In the genomic region with DNA sequence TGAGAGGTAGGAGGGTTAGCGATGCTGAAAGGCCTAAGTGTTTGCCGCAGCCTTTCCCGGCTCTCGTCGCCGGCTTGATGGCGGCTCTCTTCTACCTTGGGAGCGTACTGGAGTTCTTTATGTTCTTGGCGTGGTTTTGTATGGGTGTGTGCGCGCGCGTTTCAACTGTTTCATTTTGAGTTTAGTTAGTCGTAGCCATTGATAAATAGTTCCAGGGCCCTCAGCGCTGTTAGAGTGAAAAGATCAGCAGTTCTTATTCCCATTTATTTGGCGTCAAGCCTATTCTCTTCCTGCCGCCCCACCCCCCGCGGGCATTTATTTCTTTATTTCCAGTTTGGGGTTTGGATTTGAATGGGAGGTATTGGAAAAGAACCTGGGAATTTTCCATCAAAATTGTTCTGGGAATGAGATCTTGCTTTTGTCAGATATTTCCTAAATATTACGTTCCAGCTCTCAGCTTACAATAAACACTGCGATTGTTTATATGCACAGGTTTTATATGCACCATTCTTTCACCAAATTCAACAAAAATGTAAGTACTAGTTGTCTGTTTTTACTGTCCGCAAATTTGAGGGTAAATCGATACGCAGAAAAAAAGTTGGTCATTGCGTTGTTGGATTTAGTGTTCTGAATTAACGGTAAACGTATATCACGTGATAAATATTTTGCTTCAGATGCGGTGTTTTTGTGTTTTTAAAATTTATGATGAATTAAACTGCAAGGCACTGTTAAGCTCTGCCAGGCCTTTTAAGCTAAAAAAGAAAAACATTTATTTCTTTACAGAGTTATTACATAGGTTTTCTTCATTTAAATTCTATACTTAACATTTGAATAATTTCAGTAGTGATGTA, we compare ENCODE assay signal across 8 cellular contexts. TPM values are rescaled to one million over a fixed set of nuclear protein-coding genes. Genes with fewer than 3 reads are reported as not detected.
DNase-seq lines count a peak whose midpoint lies in the region; ATAC-seq lines count a peak whose summit lies in the region.

No MANE protein-coding gene starts in this region.

- peaks cover 35% of the 10 kb centered on the region for H3K36me3 Mint-ChIP-seq in activated CD8-positive, alpha-beta T cell treated with anti-CD3 and anti-CD28 coated beads, Interleukin-2, amount 10 ng/mL, durations not matched to agents 7 days and 5 days (ENCODE audit: low read depth)
- H3K36me3 Mint-ChIP-seq in natural killer cell treated with Interleukin-12 subunit alpha and Interleukin-12 subunit beta and Interleukin-15 and Interleukin-18, amount 100 ng/mL, for 72 hours, result peaks cover 15% of the 10 kb centered on the region

- peak overlapping the region; percentile 98 to 99 for H3K27ac ChIP-seq in esophagus (ENCODE audit: low read depth in 2 of 2, low read length in 1 of 2)
- peak overlapping the region; percentile 99 for H3K27ac ChIP-seq in thymus (ENCODE audit: low read depth)

- ATAC-seq in activated CD8-positive, alpha-beta T cell treated with anti-CD3 and anti-CD28 coated beads, Interleukin-2, amount 10 ng/mL, durations not matched to agents 7 days and 5 days, result no peak
- no peak for ATAC-seq in natural killer cell treated with Interleukin-12 subunit alpha and Interleukin-12 subunit beta and Interleukin-15 and Interleukin-18, amount 100 ng/mL, for 72 hours
- no peak for ATAC-seq in HG03469 (IDR thresholded peaks at IDR 0.05; ENCODE audit: unreplicated experiment)

- H3K4me3 ChIP-seq in esophagus (ENCODE audit: low read depth in 1 of 2, low read length in 2 of 2), result peak overlapping the region; percentile 96 to 98
- peak overlapping the region; percentile 99 for H3K4me3 ChIP-seq in thymus (ENCODE audit: low read length)

- H3K4me1 ChIP-seq in esophagus (ENCODE audit: control insufficient read depth in 2 of 2, insufficient read depth in 2 of 2, low read length in 1 of 2) (peaks cover 3% of the 10 kb centered on the region in 2 donors), thymus (ENCODE audit: control insufficient read depth, insufficient read depth, low read length) (peaks cover 7% of the 10 kb centered on the region)

- peak overlapping the region; percentile 97 for H3K27ac Mint-ChIP-seq in activated CD8-positive, alpha-beta T cell treated with anti-CD3 and anti-CD28 coated beads, Interleukin-2, amount 10 ng/mL, durations not matched to agents 7 days and 5 days
- H3K27ac Mint-ChIP-seq in natural killer cell treated with Interleukin-12 subunit alpha and Interleukin-12 subunit beta and Interleukin-15 and Interleukin-18, amount 100 ng/mL, for 72 hours, result peak overlapping the region; percentile 98

- H3K27me3 ChIP-seq in esophagus (ENCODE audit: control insufficient read depth in 1 of 2, insufficient read depth in 2 of 2, low read length in 2 of 2), result no peaks in the 10 kb centered on the region
- no peaks in the 10 kb centered on the region for H3K27me3 ChIP-seq in thymus (ENCODE audit: control insufficient read depth, insufficient read depth)

- 1 to 2% methylated on average over 29 of the region's 29 CpGs for WGBS in esophagus, 2 donors
- 2% methylated on average over 29 of the region's 29 CpGs for WGBS in thymus

- no peaks in the 10 kb centered on the region for H3K9me3 Mint-ChIP-seq in activated CD8-positive, alpha-beta T cell treated with anti-CD3 and anti-CD28 coated beads, Interleukin-2, amount 10 ng/mL, durations not matched to agents 7 days and 5 days (ENCODE audit: insufficient read depth)
- H3K9me3 Mint-ChIP-seq in natural killer cell treated with Interleukin-12 subunit alpha and Interleukin-12 subunit beta and Interleukin-15 and Interleukin-18, amount 100 ng/mL, for 72 hours, result no peaks in the 10 kb centered on the region

- peak overlapping the region; percentile 98 for H3K4me3 Mint-ChIP-seq in activated CD8-positive, alpha-beta T cell treated with anti-CD3 and anti-CD28 coated beads, Interleukin-2, amount 10 ng/mL, durations not matched to agents 7 days and 5 days
- H3K4me3 Mint-ChIP-seq in natural killer cell treated with Interleukin-12 subunit alpha and Interleukin-12 subunit beta and Interleukin-15 and Interleukin-18, amount 100 ng/mL, for 72 hours, result peak overlapping the region; percentile 96

- POLR2A ChIA-PET in activated CD8-positive, alpha-beta T cell treated with anti-CD3 and anti-CD28 coated beads, Interleukin-2, amount 10 ng/mL, durations not matched to agents 7 days and 5 days (lab: Charles Lee), result interaction anchor here (1.0 to 1.7 kb wide), 4 partner anchors 12 to 611 kb away, joined by 3 to 9 read pairs (median 4); a partner anchor contains a TSS

- CTCF ChIA-PET in activated CD8-positive, alpha-beta T cell treated with anti-CD3 and anti-CD28 coated beads, Interleukin-2, amount 10 ng/mL, durations not matched to agents 7 days and 5 days (lab: Charles Lee), result interaction anchor here (1.0 kb wide), 1 partner anchor 674 kb away, joined by 3 read pairs; no protein-coding TSS in a partner anchor

- H3K9me3 ChIP-seq in esophagus (ENCODE audit: control insufficient read depth in 2 of 2, insufficient read depth in 1 of 2, low read depth in 1 of 2, low read length in 1 of 2), result no peaks in the 10 kb centered on the region
- H3K9me3 ChIP-seq in thymus (ENCODE audit: control insufficient read depth), result no peaks in the 10 kb centered on the region

- peak; percentile 47 for DNase-seq in NK-92 treated with Interleukin-12 subunit alpha and Interleukin-12 subunit beta, amount 100 ng/mL, for 24 hours (lab: John Stamatoyannopoulos, UW)
- DNase-seq in NK-92 (lab: John Stamatoyannopoulos, UW; ENCODE audit: unreplicated experiment), result no peak
- DNase-seq in NCI-H146 treated with DMSO at 0.1 percent for 48 hours (lab: John Stamatoyannopoulos, UW; ENCODE audit: unreplicated experiment), result peak; percentile 28
- peak; percentile 67 for DNase-seq in activated CD8-positive, alpha-beta T cell treated with anti-CD3 and anti-CD28 coated beads, Interleukin-2, amount 10 ng/mL, durations not matched to agents 7 days and 5 days
- peak; percentile 70 for DNase-seq in natural killer cell treated with Interleukin-12 subunit alpha and Interleukin-12 subunit beta and Interleukin-15 and Interleukin-18, amount 100 ng/mL, for 72 hours (ENCODE audit: low spot score)

- peaks cover 3% of the 10 kb centered on the region for H3K27me3 Mint-ChIP-seq in activated CD8-positive, alpha-beta T cell treated with anti-CD3 and anti-CD28 coated beads, Interleukin-2, amount 10 ng/mL, durations not matched to agents 7 days and 5 days (ENCODE audit: low read depth)
- no peaks in the 10 kb centered on the region for H3K27me3 Mint-ChIP-seq in natural killer cell treated with Interleukin-12 subunit alpha and Interleukin-12 subunit beta and Interleukin-15 and Interleukin-18, amount 100 ng/mL, for 72 hours

- H3K36me3 ChIP-seq in esophagus (ENCODE audit: control insufficient read depth in 2 of 2, insufficient read depth in 2 of 2, low read length in 1 of 2) (no peaks in the 10 kb centered on the region), thymus (ENCODE audit: control insufficient read depth, insufficient read depth) (no peaks in the 10 kb centered on the region)

- peaks cover 36% of the 10 kb centered on the region for H3K4me1 Mint-ChIP-seq in activated CD8-positive, alpha-beta T cell treated with anti-CD3 and anti-CD28 coated beads, Interleukin-2, amount 10 ng/mL, durations not matched to agents 7 days and 5 days (ENCODE audit: low read depth)
- H3K4me1 Mint-ChIP-seq in natural killer cell treated with Interleukin-12 subunit alpha and Interleukin-12 subunit beta and Interleukin-15 and Interleukin-18, amount 100 ng/mL, for 72 hours (ENCODE audit: low read depth in 2 of 2), result peaks cover 24 to 44% of the 10 kb centered on the region in 2 donors

RNA-seq across cellular contexts. Expression of a gene that starts 1.0 kb away (rescaled TPM):
- 10 to 100 TPM; 37.7 to 38.0 TPM for total RNA-seq in activated CD8-positive, alpha-beta T cell treated with anti-CD3 and anti-CD28 coated beads, Interleukin-2, amount 10 ng/mL, durations not matched to agents 7 days and 5 days
- polyA plus RNA-seq in esophagus (10 to 100 TPM in 1 of 2 donors, 1 to 10 TPM in 1; 7.6 to 11.7 TPM), thymus (26.1 TPM)
- total RNA-seq in natural killer cell treated with Interleukin-12 subunit alpha and Interleukin-12 subunit beta and Interleukin-15 and Interleukin-18, amount 100 ng/mL, for 72 hours, result 10 to 100 TPM; 38.9 to 55.8 TPM
